ENCODE assay signal across 17 cellular contexts in the genomic region with DNA sequence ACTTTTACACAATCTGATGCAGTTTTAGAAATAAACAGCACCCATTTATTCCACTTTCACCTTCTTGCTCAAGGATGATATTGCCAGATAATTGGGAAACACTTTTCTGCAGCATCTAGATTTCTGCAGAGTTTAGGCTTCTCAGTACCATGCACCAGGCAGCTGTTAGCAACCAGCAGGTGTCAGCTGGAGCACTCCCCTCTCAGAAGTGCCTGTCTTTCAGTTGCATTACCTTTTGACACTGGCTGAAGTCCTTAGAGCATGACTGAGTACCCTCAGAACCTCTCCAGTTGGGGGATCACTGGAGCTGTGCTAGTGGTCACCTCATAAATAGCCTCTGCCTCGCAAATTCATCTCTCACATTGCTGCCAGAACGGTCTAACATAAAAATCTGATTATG.
DNase-seq lines count a peak whose midpoint lies in the region; ATAC-seq, FAIRE-seq and TF ChIP-seq lines count a peak whose summit lies in the region.
"Had no signal": no experiment of that assay in that cellular context is flagged by ENCODE, and none has a peak within 500 bp of the region (broad histone marks: within the 10 kb centered on the region; RNA-seq: fewer than 3 reads in every experiment).

No MANE protein-coding gene starts in this region.

- no peak overlapping the region for H2AFZ ChIP-seq in GM23338
- H2AFZ ChIP-seq: parathyroid adenoma had no signal

- no peak for DNase-seq in GM18507 (ENCODE audit: extremely low spot score, insufficient read length, low read depth)
- DNase-seq in GM23338 (ENCODE audit: low spot score), result peak; percentile 29
- peak; percentile 93 for DNase-seq in NCI-H510A treated with DMSO at 0.1 percent for 48 hours (lab: John Stamatoyannopoulos, UW)
- no peak for DNase-seq in left lung
- no peak for DNase-seq in activated CD4-positive, alpha-beta T cell treated with anti-CD3 and anti-CD28 coated beads, Interleukin-2, amount 50 U/mL, for 1 hour
- no peak for DNase-seq in substantia nigra (lab: John Stamatoyannopoulos, UW)
- DNase-seq: activated CD8-positive, alpha-beta T cell treated with anti-CD3 and anti-CD28 coated beads for 36 hours; activated naive CD4-positive, alpha-beta T cell treated with anti-CD3 and anti-CD28 coated beads, Interleukin-2, amount 10 ng/mL, durations not matched to agents 7 days and 5 days; HCEC 1CT; hypothalamus; Kasumi-1; stimulated activated naive CD8-positive, alpha-beta T cell treated with anti-CD3 and anti-CD28 coated beads, Interleukin-15, Interleukin-2, amounts not matched to agents 100 U/mL and 50 U/mL, for 24 hours had no signal

- peak; percentile 18 for FAIRE-seq in GM18507 (lab: Jason Lieb, UNC)
- FAIRE-seq: endothelial cell of umbilical vein had no signal

- H3K36me3 ChIP-seq in GM23338 (ENCODE audit: insufficient read depth) (no peaks in the 10 kb centered on the region), left lung (no peaks in the 10 kb centered on the region)
- H3K36me3 ChIP-seq: cardiac muscle cell had no signal

- H3K27me3 ChIP-seq in GM23338 (ENCODE audit: insufficient read depth) (no peaks in the 10 kb centered on the region), left lung (no peaks in the 10 kb centered on the region)

- H3K79me2 ChIP-seq in GM23338 (replicated peaks; ENCODE audit: insufficient read depth), result no peaks in the 10 kb centered on the region
- H3K79me2 ChIP-seq: parathyroid adenoma had no signal

- H3K4me1 Mint-ChIP-seq in GM23338, result no peaks in the 10 kb centered on the region; the same call in 1 of the 3 replicates
- H3K4me1 Mint-ChIP-seq: activated naive CD4-positive, alpha-beta T cell treated with anti-CD3 and anti-CD28 coated beads, Interleukin-2, amount 10 ng/mL, durations not matched to agents 7 days and 5 days had no signal

- no peak overlapping the region for H3K27ac ChIP-seq in GM23338 (ENCODE audit: low read depth)
- no peak overlapping the region for H3K27ac ChIP-seq in left lung
- H3K27ac ChIP-seq in substantia nigra (ENCODE audit: low read depth, low read length, poor library complexity, severe bottlenecking), result no peak overlapping the region
- H3K27ac ChIP-seq: cardiac muscle cell, parathyroid adenoma had no signal

- H3K9me3 ChIP-seq in left lung, result no peaks in the 10 kb centered on the region

- no peak overlapping the region for H3K27ac Mint-ChIP-seq in GM23338
- H3K27ac Mint-ChIP-seq: activated CD8-positive, alpha-beta T cell treated with anti-CD3 and anti-CD28 coated beads for 36 hours; activated naive CD4-positive, alpha-beta T cell treated with anti-CD3 and anti-CD28 coated beads, Interleukin-2, amount 10 ng/mL, durations not matched to agents 7 days and 5 days; mesothelial cell of epicardium had no signal

- no peaks in the 10 kb centered on the region for H3K9me3 Mint-ChIP-seq in GM23338
- H3K9me3 Mint-ChIP-seq: activated CD8-positive, alpha-beta T cell treated with anti-CD3 and anti-CD28 coated beads for 36 hours; activated naive CD4-positive, alpha-beta T cell treated with anti-CD3 and anti-CD28 coated beads, Interleukin-2, amount 10 ng/mL, durations not matched to agents 7 days and 5 days had no signal

- no peak overlapping the region for H3K4me3 Mint-ChIP-seq in GM23338
- H3K4me3 Mint-ChIP-seq: activated CD8-positive, alpha-beta T cell treated with anti-CD3 and anti-CD28 coated beads for 36 hours; activated naive CD4-positive, alpha-beta T cell treated with anti-CD3 and anti-CD28 coated beads, Interleukin-2, amount 10 ng/mL, durations not matched to agents 7 days and 5 days; mesothelial cell of epicardium had no signal

- TF ChIP-seq CTCF in GM23338 (conservative IDR thresholded peaks at IDR 0.05; ENCODE audit: low read depth in 2 of 2) (peak; percentile 13 to 48; a peak in 3 of 4 replicates), left lung (IDR thresholded peaks at IDR 0.05) (no peak)

- no peaks in the 10 kb centered on the region for H3F3A ChIP-seq in GM23338 (replicated peaks; ENCODE audit: low read depth)

- ATAC-seq in GM23338 (peak; percentile 86), left lung (peak; percentile 62), GM18502 (IDR thresholded peaks at IDR 0.05; ENCODE audit: poor library complexity, unreplicated experiment) (no peak)
- ATAC-seq: activated CD8-positive, alpha-beta T cell treated with anti-CD3 and anti-CD28 coated beads for 36 hours; stimulated activated naive CD8-positive, alpha-beta T cell treated with anti-CD3 and anti-CD28 coated beads, Interleukin-15, Interleukin-2, amounts not matched to agents 100 U/mL and 50 U/mL, for 24 hours had no signal

- H4K20me1 ChIP-seq in GM23338 (replicated peaks; ENCODE audit: insufficient read depth), result no peaks in the 10 kb centered on the region; the same call in 1 of the 2 replicates

- H3K27me3 Mint-ChIP-seq in GM23338 (ENCODE audit: insufficient read depth, low read depth, poor library complexity), result no peaks in the 10 kb centered on the region

- H3K4me1 ChIP-seq in GM23338 (ENCODE audit: insufficient read depth), result no peaks in the 10 kb centered on the region
- H3K4me1 ChIP-seq in left lung, result no peaks in the 10 kb centered on the region
- H3K4me1 ChIP-seq: parathyroid adenoma had no signal

- H3K4me3 ChIP-seq in GM23338, result no peak overlapping the region
- no peak overlapping the region for H3K4me3 ChIP-seq in left lung
- H3K4me3 ChIP-seq: cardiac muscle cell had no signal

- H3K4me2 ChIP-seq in GM23338, result no peak overlapping the region

- intact Hi-C loops in left lung (cut with DNase I), result no loop called here

- peaks cover 4% of the 10 kb centered on the region; the same call in 1 of the 2 replicates for H3K9me2 ChIP-seq in GM23338 (ENCODE audit: insufficient read depth)

- no peaks in the 10 kb centered on the region for H3K36me3 Mint-ChIP-seq in GM23338 (ENCODE audit: low read depth)
- H3K36me3 Mint-ChIP-seq: activated naive CD4-positive, alpha-beta T cell treated with anti-CD3 and anti-CD28 coated beads, Interleukin-2, amount 10 ng/mL, durations not matched to agents 7 days and 5 days; mesothelial cell of epicardium had no signal

TF ChIP-seq in GM23338, 12 proteins besides CTCF, POLR2A, EP300 and RAD21 (continues in another document):
- TF ChIP-seq STAT1 (IDR thresholded peaks at IDR 0.05; ENCODE audit: unreplicated experiment) (no peak), NANOG (IDR thresholded peaks at IDR 0.05; ENCODE audit: borderline replicate concordance) (no peak), JUNB (IDR thresholded peaks at IDR 0.05; ENCODE audit: unreplicated experiment) (no peak), ZNF114 (CRISPR knock-in tag; IDR thresholded peaks at IDR 0.05) (no peak), POLR2AphosphoS5 (IDR thresholded peaks at IDR 0.05; ENCODE audit: low read depth) (no peak), EZH2 (IDR thresholded peaks at IDR 0.05; ENCODE audit: low read depth, unreplicated experiment) (no peak), EZH2phosphoT487 (IDR thresholded peaks at IDR 0.05; ENCODE audit: unreplicated experiment) (no peak)
- TF ChIP-seq, protein P1, sequence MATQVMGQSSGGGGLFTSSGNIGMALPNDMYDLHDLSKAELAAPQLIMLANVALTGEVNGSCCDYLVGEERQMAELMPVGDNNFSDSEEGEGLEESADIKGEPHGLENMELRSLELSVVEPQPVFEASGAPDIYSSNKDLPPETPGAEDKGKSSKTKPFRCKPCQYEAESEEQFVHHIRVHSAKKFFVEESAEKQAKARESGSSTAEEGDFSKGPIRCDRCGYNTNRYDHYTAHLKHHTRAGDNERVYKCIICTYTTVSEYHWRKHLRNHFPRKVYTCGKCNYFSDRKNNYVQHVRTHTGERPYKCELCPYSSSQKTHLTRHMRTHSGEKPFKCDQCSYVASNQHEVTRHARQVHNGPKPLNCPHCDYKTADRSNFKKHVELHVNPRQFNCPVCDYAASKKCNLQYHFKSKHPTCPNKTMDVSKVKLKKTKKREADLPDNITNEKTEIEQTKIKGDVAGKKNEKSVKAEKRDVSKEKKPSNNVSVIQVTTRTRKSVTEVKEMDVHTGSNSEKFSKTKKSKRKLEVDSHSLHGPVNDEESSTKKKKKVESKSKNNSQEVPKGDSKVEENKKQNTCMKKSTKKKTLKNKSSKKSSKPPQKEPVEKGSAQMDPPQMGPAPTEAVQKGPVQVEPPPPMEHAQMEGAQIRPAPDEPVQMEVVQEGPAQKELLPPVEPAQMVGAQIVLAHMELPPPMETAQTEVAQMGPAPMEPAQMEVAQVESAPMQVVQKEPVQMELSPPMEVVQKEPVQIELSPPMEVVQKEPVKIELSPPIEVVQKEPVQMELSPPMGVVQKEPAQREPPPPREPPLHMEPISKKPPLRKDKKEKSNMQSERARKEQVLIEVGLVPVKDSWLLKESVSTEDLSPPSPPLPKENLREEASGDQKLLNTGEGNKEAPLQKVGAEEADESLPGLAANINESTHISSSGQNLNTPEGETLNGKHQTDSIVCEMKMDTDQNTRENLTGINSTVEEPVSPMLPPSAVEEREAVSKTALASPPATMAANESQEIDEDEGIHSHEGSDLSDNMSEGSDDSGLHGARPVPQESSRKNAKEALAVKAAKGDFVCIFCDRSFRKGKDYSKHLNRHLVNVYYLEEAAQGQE (IDR thresholded peaks at IDR 0.05; ENCODE audit: unreplicated experiment), result no peak
- TF ChIP-seq, protein P2, sequence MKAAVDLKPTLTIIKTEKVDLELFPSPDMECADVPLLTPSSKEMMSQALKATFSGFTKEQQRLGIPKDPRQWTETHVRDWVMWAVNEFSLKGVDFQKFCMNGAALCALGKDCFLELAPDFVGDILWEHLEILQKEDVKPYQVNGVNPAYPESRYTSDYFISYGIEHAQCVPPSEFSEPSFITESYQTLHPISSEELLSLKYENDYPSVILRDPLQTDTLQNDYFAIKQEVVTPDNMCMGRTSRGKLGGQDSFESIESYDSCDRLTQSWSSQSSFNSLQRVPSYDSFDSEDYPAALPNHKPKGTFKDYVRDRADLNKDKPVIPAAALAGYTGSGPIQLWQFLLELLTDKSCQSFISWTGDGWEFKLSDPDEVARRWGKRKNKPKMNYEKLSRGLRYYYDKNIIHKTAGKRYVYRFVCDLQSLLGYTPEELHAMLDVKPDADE (IDR thresholded peaks at IDR 0.05), result no peak

Comparison
In these comparisons a context has a peak if more than half of its experiments do, and no peak if none do; other contexts are left out.
1. DNase-seq: peak in GM23338 (single experiment) and NCI-H510A treated with DMSO at 0.1 percent for 48 hours (single experiment); none in GM18507 (single experiment), left lung (0 of 2), activated CD4-positive, alpha-beta T cell treated with anti-CD3 and anti-CD28 coated beads, Interleukin-2, amount 50 U/mL, for 1 hour (single experiment) and substantia nigra (0 of 49).
2. CTCF ChIP-seq: peak in GM23338 (2 of 2); none in left lung (0 of 2).